In genomic region chr9:98222885-98223640, GRCh38 we compare ENCODE assay signal across 10 cellular contexts. TPM values are rescaled to one million over a fixed set of nuclear protein-coding genes. Genes with fewer than 3 reads are reported as not detected.
DNase-seq lines count a peak whose midpoint lies in the region; ATAC-seq and TF ChIP-seq lines count a peak whose summit lies in the region.
"Had no signal": no experiment of that assay in that cellular context is flagged by ENCODE, and none has a peak within 500 bp of the region (broad histone marks: within the 10 kb centered on the region; RNA-seq: fewer than 3 reads in every experiment).

No MANE protein-coding gene starts in this region.

- CTCF ChIA-PET in A673 (lab: Charles Lee), result no interaction called here

- peak; percentile 40 for ATAC-seq in body of pancreas
- peak; percentile 34 for ATAC-seq in left lung
- ATAC-seq in GM18867 (IDR thresholded peaks at IDR 0.05; ENCODE audit: unreplicated experiment), result no peak
- ATAC-seq: left lobe of liver had no signal

- no TSS peak for BruUV-seq in A673 (replicated peaks; lab: Mats Ljungman, UMichigan)

- H3K4me3 ChIP-seq in A673 (ENCODE audit: low read depth, low read length, poor library complexity, severe bottlenecking) (no peak overlapping the region), body of pancreas (no peak overlapping the region), left lung (no peak overlapping the region)

- no peaks in the 10 kb centered on the region for H3K36me3 ChIP-seq in A673 (ENCODE audit: insufficient read depth, low read length, poor library complexity, severe bottlenecking)
- no peaks in the 10 kb centered on the region for H3K36me3 ChIP-seq in body of pancreas (replicated peaks in 1 of 2; ENCODE audit: insufficient read depth in 1 of 2, low read depth in 2 of 2)
- peaks cover 0 to 98% of the 10 kb centered on the region in 2 donors for H3K36me3 ChIP-seq in left lung

- POLR2A ChIA-PET in A673 (lab: Charles Lee; ENCODE audit: low non-redundant PET), result no interaction called here

- H3K27ac ChIP-seq in A673 (ENCODE audit: low read depth, low read length, poor library complexity, severe bottlenecking) (peak overlapping the region; percentile 63), body of pancreas (no peak overlapping the region), left lung (peak overlapping the region; percentile 33 to 61)

- 54 to 56% methylated on average over 4 of the region's 4 CpGs for WGBS in body of pancreas, 2 donors

- TF ChIP-seq POLR2A in body of pancreas (IDR thresholded peaks at IDR 0.05), result no peak

- H3K27me3 ChIP-seq in A673 (replicated peaks; ENCODE audit: insufficient read depth, low read depth, low read length, poor library complexity) (no peaks in the 10 kb centered on the region), body of pancreas (no peaks in the 10 kb centered on the region), left lung (no peaks in the 10 kb centered on the region)

- peak; percentile 81 for DNase-seq in A673 (ENCODE audit: low spot score)
- DNase-seq in HK-2 (ENCODE audit: unreplicated experiment), result peak; percentile 87
- peak in 1 of 4 donors; percentile 27 for DNase-seq in body of pancreas
- no peak for DNase-seq in left lung
- no peak for DNase-seq in NCI-H1417 treated with DMSO at 0.1 percent for 48 hours (lab: John Stamatoyannopoulos, UW)
- DNase-seq in NCI-H146 treated with DMSO at 0.1 percent for 48 hours (lab: John Stamatoyannopoulos, UW; ENCODE audit: unreplicated experiment), result no peak
- no peak for DNase-seq in NCI-H774 (lab: John Stamatoyannopoulos, UW)
- DNase-seq: Right ventricle myocardium superior had no signal

- TF ChIP-seq CTCF in A673 (conservative IDR thresholded peaks at IDR 0.05; ENCODE audit: low read depth, low read length) (no peak), body of pancreas (IDR thresholded peaks at IDR 0.05) (no peak), left lung (IDR thresholded peaks at IDR 0.05) (no peak)

- H3K4me1 ChIP-seq in A673 (ENCODE audit: insufficient read depth, low read length, poor library complexity, severe bottlenecking) (peaks cover 17% of the 10 kb centered on the region), body of pancreas (peaks cover 7% of the 10 kb centered on the region), left lung (peaks cover 12 to 33% of the 10 kb centered on the region in 2 donors)

- intact Hi-C loops in A673 (cut with micrococcal nuclease; ENCODE audit: unreplicated experiment) (no loop called here), body of pancreas (cut with DNase I) (no loop called here), left lung (cut with DNase I) (no loop called here)

- H3K9me3 ChIP-seq in A673 (ENCODE audit: low read depth, low read length, poor library complexity, severe bottlenecking) (no peaks in the 10 kb centered on the region), body of pancreas (no peaks in the 10 kb centered on the region), left lung (no peaks in the 10 kb centered on the region)

RNA-seq across cellular contexts. Expression of gene CORO2A, which starts 30.6 kb away (rescaled TPM):
- total RNA-seq in A673 (2021) (0.52 and 0.68 TPM in 2 replicates), body of pancreas (1 to 10 TPM in 1 of 2 donors, under 1 TPM in 1; 0.66 to 1.3 TPM), left lung (10 to 100 TPM; 14.9 to 20.4 TPM)

RNA-seq across cellular contexts. Expression of gene TBC1D2, which starts 32.4 kb away (rescaled TPM):
- total RNA-seq in A673 (2021), result 2.8 and 3.2 TPM in 2 replicates
- total RNA-seq in body of pancreas, result 1 to 10 TPM; 3.3 to 4.7 TPM
- 100 to 1,000 TPM in 1 of 2 donors, 10 to 100 TPM in 1; 87.4 to 107 TPM for total RNA-seq in left lung

Comparison
In these comparisons a context has a peak if more than half of its experiments do, and no peak if none do; other contexts are left out.
1. DNase-seq: peak in A673 (single experiment) and HK-2 (single experiment); none in left lung (0 of 2), NCI-H1417 treated with DMSO at 0.1 percent for 48 hours (single experiment), NCI-H146 treated with DMSO at 0.1 percent for 48 hours (single experiment) and NCI-H774 (single experiment).
2. H3K27ac ChIP-seq: peak in A673 (single experiment) and left lung (2 of 2); none in body of pancreas (0 of 4).
3. RNA of gene TBC1D2, which starts 32.4 kb away (total RNA-seq): 87.4 to 107 TPM in left lung; 3.3 to 4.7 TPM in body of pancreas and 2.8 to 3.2 TPM in A673; every median in the first group is over 10 times any median in the second.